Comparison of ENCODE assay signal across 16 cellular contexts in the genomic region with DNA sequence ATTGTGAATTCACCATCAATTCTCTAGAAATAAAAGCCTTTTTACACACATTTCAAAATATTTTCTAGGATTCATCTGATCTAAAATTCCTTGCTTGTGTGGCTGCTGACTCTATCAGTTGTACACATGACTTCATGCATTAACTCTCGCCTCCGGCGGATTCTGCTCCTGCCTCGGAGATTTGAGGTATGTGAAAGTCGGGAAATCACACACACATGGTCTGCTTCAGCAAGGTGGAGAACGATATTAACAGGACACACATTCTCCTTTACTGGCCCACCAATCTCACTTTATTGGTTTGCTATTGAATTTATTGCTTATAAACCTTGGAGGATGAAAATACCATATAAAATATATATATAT.
DNase-seq lines count a peak whose midpoint lies in the region; ATAC-seq and TF ChIP-seq lines count a peak whose summit lies in the region.
"Had no signal": no experiment of that assay in that cellular context is flagged by ENCODE, and none has a peak within 500 bp of the region (broad histone marks: within the 10 kb centered on the region; RNA-seq: fewer than 3 reads in every experiment).

No MANE protein-coding gene starts in this region.

- no peak overlapping the region for H3K4ac ChIP-seq in neuronal stem cell (ENCODE audit: low read length)

- peak overlapping the region; percentile 52 for H3K4me3 ChIP-seq in SJCRH30
- H3K4me3 ChIP-seq in neuronal stem cell (ENCODE audit: low read length in 2 of 2): no peak overlapping the region

- no peaks in the 10 kb centered on the region for H3K79me1 ChIP-seq in neuronal stem cell (ENCODE audit: low read depth, low read length)

- DNase-seq in HT1080 (ENCODE audit: low read depth) (peak; percentile 5), SJCRH30 (peak; percentile 78 to 85), glutamatergic neuron (peak; percentile 32), neuronal stem cell (ENCODE audit: low spot score) (no peak), NCI-H345 (lab: John Stamatoyannopoulos, UW) (no peak), HuH-7.5 (ENCODE audit: low spot score) (no peak)
- DNase-seq: C1 segment of cervical spinal cord; Calu3; CD4-positive, alpha-beta memory T cell; COR-L47; DMS79 treated with DMSO at 0.1 percent for 48 hours; GF-D8; H9 had no signal

- no peak overlapping the region for H3K9ac ChIP-seq in neuronal stem cell (ENCODE audit: low read depth, low read length, poor library complexity)

- peaks cover 2% of the 10 kb centered on the region for H3K27me3 Mint-ChIP-seq in glutamatergic neuron (ENCODE audit: unreplicated experiment)
- H3K27me3 Mint-ChIP-seq: CD4-positive, alpha-beta memory T cell had no signal

- no peak overlapping the region for H2AK5ac ChIP-seq in neuronal stem cell (ENCODE audit: low read depth, low read length)

- H3K9me3 ChIP-seq in SJCRH30 (replicated peaks): peaks cover 4% of the 10 kb centered on the region; the same call in 1 of the 2 replicates
- peaks cover 2% of the 10 kb centered on the region in 2 donors for H3K9me3 ChIP-seq in neuronal stem cell (replicated peaks in 1 of 2; ENCODE audit: control insufficient read depth in 2 of 2, insufficient read depth in 1 of 2, low read depth in 1 of 2, low read length in 2 of 2)

- no peak overlapping the region for H2BK5ac ChIP-seq in neuronal stem cell (ENCODE audit: low read length)

- no CpG with 5 or more reads among the region's 6 CpGs for WGBS in neuronal stem cell (ENCODE audit: extremely low coverage in 2 of 2, insufficient read length in 2 of 2, insufficient replicate concordance in 1 of 2), 2 donors

- no peak overlapping the region for H3K4me3 Mint-ChIP-seq in glutamatergic neuron (ENCODE audit: unreplicated experiment)
- H3K4me3 Mint-ChIP-seq: CD4-positive, alpha-beta memory T cell; H9 had no signal

- peak overlapping the region; percentile 24 for H2AFZ ChIP-seq in neuronal stem cell (ENCODE audit: low read length)

- H3K36me3 Mint-ChIP-seq in glutamatergic neuron (ENCODE audit: unreplicated experiment): peaks cover 7% of the 10 kb centered on the region
- H3K36me3 Mint-ChIP-seq: CD4-positive, alpha-beta memory T cell had no signal

- peaks cover 14% of the 10 kb centered on the region for H3K4me1 Mint-ChIP-seq in glutamatergic neuron (ENCODE audit: low read depth, unreplicated experiment)
- H3K4me1 Mint-ChIP-seq: CD4-positive, alpha-beta memory T cell had no signal

- H3K18ac ChIP-seq in neuronal stem cell (ENCODE audit: low read length): no peak overlapping the region

- peaks cover 4% of the 10 kb centered on the region for H3K9me3 Mint-ChIP-seq in glutamatergic neuron (ENCODE audit: unreplicated experiment)

- H2BK15ac ChIP-seq in neuronal stem cell (ENCODE audit: low read length): no peak overlapping the region

- no peak overlapping the region for H2BK120ac ChIP-seq in neuronal stem cell (ENCODE audit: low read depth, low read length)

- no peak overlapping the region for H3K4me2 ChIP-seq in neuronal stem cell (ENCODE audit: insufficient read depth, low read length, poor library complexity, severe bottlenecking)

- H3K27me3 ChIP-seq in SJCRH30 (no peaks in the 10 kb centered on the region), neuronal stem cell (ENCODE audit: control insufficient read depth in 3 of 3, insufficient read depth in 3 of 3, low read depth in 1 of 3, low read length in 3 of 3) (no peaks in the 10 kb centered on the region)

- no peak overlapping the region for H4K8ac ChIP-seq in neuronal stem cell (ENCODE audit: low read depth, low read length)

- H4K91ac ChIP-seq in neuronal stem cell (ENCODE audit: low read depth, low read length, poor library complexity): no peak overlapping the region

- H3K4me1 ChIP-seq in SJCRH30 (no peaks in the 10 kb centered on the region; the same call in 1 of the 2 replicates), neuronal stem cell (ENCODE audit: control insufficient read depth in 2 of 2, insufficient read depth in 1 of 2, low read depth in 1 of 2, low read length in 2 of 2) (peaks cover 0 to 4% of the 10 kb centered on the region in 2 donors)

- H3K23ac ChIP-seq in neuronal stem cell (ENCODE audit: low read depth, low read length, poor library complexity): no peak overlapping the region

- H3K27ac ChIP-seq in SJCRH30: peak overlapping the region; percentile 98
- no peak overlapping the region for H3K27ac ChIP-seq in neuronal stem cell (replicated peaks; ENCODE audit: low read length)

- H2BK12ac ChIP-seq in neuronal stem cell (ENCODE audit: low read length): no peak overlapping the region

- H3K14ac ChIP-seq in neuronal stem cell (ENCODE audit: low read length): no peak overlapping the region

- peak overlapping the region; percentile 98 for H3K27ac Mint-ChIP-seq in glutamatergic neuron (ENCODE audit: unreplicated experiment)
- H3K27ac Mint-ChIP-seq: CD4-positive, alpha-beta memory T cell had no signal

- no peak for TF ChIP-seq CTCF in glutamatergic neuron (IDR thresholded peaks at IDR 0.05; ENCODE audit: partially characterized antibody, unreplicated experiment)

- H3K36me3 ChIP-seq in SJCRH30 (no peaks in the 10 kb centered on the region), neuronal stem cell (replicated peaks in 1 of 2; ENCODE audit: control insufficient read depth in 2 of 2, insufficient read depth in 2 of 2, low read length in 2 of 2) (no peaks in the 10 kb centered on the region)

- ATAC-seq in GM19397 (IDR thresholded peaks at IDR 0.05; ENCODE audit: unreplicated experiment) (no peak), SK-N-SH treated with all-trans-retinoic acid at 6 μM for 48 hours (no peak)
- ATAC-seq: HCT116 had no signal

TF ChIP-seq in SK-N-SH treated with all-trans-retinoic acid at 6 μM for 48 hours, 23 proteins besides CTCF, POLR2A, EP300 and RAD21:
- TF ChIP-seq, protein P1, sequence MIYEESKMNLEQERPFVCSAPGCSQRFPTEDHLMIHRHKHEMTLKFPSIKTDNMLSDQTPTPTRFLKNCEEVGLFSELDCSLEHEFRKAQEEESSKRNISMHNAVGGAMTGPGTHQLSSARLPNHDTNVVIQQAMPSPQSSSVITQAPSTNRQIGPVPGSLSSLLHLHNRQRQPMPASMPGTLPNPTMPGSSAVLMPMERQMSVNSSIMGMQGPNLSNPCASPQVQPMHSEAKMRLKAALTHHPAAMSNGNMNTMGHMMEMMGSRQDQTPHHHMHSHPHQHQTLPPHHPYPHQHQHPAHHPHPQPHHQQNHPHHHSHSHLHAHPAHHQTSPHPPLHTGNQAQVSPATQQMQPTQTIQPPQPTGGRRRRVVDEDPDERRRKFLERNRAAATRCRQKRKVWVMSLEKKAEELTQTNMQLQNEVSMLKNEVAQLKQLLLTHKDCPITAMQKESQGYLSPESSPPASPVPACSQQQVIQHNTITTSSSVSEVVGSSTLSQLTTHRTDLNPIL (CRISPR knock-in tag; IDR thresholded peaks at IDR 0.05; ENCODE audit: low read depth): no peak
- TF ChIP-seq PPARA (CRISPR knock-in tag; IDR thresholded peaks at IDR 0.05; ENCODE audit: borderline replicate concordance) (no peak), CSDC2 (CRISPR knock-in tag; IDR thresholded peaks at IDR 0.05) (no peak), TOX (CRISPR knock-in tag; IDR thresholded peaks at IDR 0.05; ENCODE audit: borderline replicate concordance) (no peak), BACH2 (CRISPR knock-in tag; IDR thresholded peaks at IDR 0.05; ENCODE audit: borderline replicate concordance) (no peak), ESRRG (CRISPR knock-in tag; IDR thresholded peaks at IDR 0.05) (no peak), ZNF8 (CRISPR knock-in tag; IDR thresholded peaks at IDR 0.05) (no peak), OSR1 (CRISPR knock-in tag; IDR thresholded peaks at IDR 0.05) (no peak), ZFP30 (CRISPR knock-in tag; IDR thresholded peaks at IDR 0.05) (no peak), ZNF565 (CRISPR knock-in tag; conservative IDR thresholded peaks at IDR 0.05; ENCODE audit: low read depth) (no peak), ZC3H10 (CRISPR knock-in tag; IDR thresholded peaks at IDR 0.05) (no peak), TCF4 (CRISPR knock-in tag; IDR thresholded peaks at IDR 0.05; ENCODE audit: borderline replicate concordance) (no peak)
- TF ChIP-seq, protein P2, sequence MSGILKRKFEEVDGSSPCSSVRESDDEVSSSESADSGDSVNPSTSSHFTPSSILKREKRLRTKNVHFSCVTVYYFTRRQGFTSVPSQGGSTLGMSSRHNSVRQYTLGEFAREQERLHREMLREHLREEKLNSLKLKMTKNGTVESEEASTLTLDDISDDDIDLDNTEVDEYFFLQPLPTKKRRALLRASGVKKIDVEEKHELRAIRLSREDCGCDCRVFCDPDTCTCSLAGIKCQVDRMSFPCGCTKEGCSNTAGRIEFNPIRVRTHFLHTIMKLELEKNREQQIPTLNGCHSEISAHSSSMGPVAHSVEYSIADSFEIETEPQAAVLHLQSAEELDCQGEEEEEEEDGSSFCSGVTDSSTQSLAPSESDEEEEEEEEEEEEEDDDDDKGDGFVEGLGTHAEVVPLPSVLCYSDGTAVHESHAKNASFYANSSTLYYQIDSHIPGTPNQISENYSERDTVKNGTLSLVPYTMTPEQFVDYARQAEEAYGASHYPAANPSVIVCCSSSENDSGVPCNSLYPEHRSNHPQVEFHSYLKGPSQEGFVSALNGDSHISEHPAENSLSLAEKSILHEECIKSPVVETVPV (CRISPR knock-in tag; IDR thresholded peaks at IDR 0.05): no peak
- TF ChIP-seq, protein P3, sequence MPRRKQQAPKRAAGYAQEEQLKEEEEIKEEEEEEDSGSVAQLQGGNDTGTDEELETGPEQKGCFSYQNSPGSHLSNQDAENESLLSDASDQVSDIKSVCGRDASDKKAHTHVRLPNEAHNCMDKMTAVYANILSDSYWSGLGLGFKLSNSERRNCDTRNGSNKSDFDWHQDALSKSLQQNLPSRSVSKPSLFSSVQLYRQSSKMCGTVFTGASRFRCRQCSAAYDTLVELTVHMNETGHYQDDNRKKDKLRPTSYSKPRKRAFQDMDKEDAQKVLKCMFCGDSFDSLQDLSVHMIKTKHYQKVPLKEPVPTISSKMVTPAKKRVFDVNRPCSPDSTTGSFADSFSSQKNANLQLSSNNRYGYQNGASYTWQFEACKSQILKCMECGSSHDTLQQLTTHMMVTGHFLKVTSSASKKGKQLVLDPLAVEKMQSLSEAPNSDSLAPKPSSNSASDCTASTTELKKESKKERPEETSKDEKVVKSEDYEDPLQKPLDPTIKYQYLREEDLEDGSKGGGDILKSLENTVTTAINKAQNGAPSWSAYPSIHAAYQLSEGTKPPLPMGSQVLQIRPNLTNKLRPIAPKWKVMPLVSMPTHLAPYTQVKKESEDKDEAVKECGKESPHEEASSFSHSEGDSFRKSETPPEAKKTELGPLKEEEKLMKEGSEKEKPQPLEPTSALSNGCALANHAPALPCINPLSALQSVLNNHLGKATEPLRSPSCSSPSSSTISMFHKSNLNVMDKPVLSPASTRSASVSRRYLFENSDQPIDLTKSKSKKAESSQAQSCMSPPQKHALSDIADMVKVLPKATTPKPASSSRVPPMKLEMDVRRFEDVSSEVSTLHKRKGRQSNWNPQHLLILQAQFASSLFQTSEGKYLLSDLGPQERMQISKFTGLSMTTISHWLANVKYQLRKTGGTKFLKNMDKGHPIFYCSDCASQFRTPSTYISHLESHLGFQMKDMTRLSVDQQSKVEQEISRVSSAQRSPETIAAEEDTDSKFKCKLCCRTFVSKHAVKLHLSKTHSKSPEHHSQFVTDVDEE (CRISPR knock-in tag; IDR thresholded peaks at IDR 0.05): no peak

Comparison
In these comparisons a context has a peak if more than half of its experiments do, and no peak if none do; other contexts are left out.
1. DNase-seq: peak in HT1080 (single experiment), SJCRH30 (2 of 2) and glutamatergic neuron (single experiment); none in neuronal stem cell (single experiment), NCI-H345 (single experiment) and HuH-7.5 (single experiment).